Comparison of ENCODE assay signal across 8 cellular contexts in genomic region chr14:33676135-33676566, GRCh38.
DNase-seq lines count a peak whose midpoint lies in the region; ATAC-seq and TF ChIP-seq lines count a peak whose summit lies in the region.

No MANE protein-coding gene starts in this region.

- H3K4me1 ChIP-seq in Caco-2 = no peaks in the 10 kb centered on the region
- peaks cover 30% of the 10 kb centered on the region for H3K4me1 ChIP-seq in osteoblast (ENCODE audit: insufficient read depth, low read length)

- intact Hi-C loops in Caco-2 (cut with micrococcal nuclease; ENCODE audit: unreplicated experiment) = loop anchor here (1.0 to 5.0 kb wide), 2 partner anchors 116 to 626 kb away; no protein-coding TSS in a partner anchor
- intact Hi-C loops in activated CD4-positive, alpha-beta memory T cell treated with anti-CD3 and anti-CD28 coated beads for 36 hours (cut with micrococcal nuclease) = no loop called here

- H3K4me3 ChIP-seq in Caco-2 (ENCODE audit: low read depth, low read length) (no peak overlapping the region), osteoblast (ENCODE audit: insufficient read depth, low read length) (peak overlapping the region; percentile 36)

- ATAC-seq in HG02642 (IDR thresholded peaks at IDR 0.05; ENCODE audit: poor library complexity, unreplicated experiment) (peak; percentile 48), esophagus mucosa (peak; percentile 13), T-cell (replicated peaks in 1 of 4) (no peak)

- H3K4me3 Mint-ChIP-seq in Caco-2 (ENCODE audit: unreplicated experiment) = no peak overlapping the region
- no peak overlapping the region for H3K4me3 Mint-ChIP-seq in T-cell
- no peak overlapping the region for H3K4me3 Mint-ChIP-seq in activated CD4-positive, alpha-beta memory T cell treated with anti-CD3 and anti-CD28 coated beads for 36 hours

- H2AFZ ChIP-seq in osteoblast (ENCODE audit: low read length) = peak overlapping the region; percentile 64

- H3K27me3 Mint-ChIP-seq in Caco-2 (ENCODE audit: insufficient read depth, unreplicated experiment) = peaks cover 10% of the 10 kb centered on the region
- peaks cover 0 to 4% of the 10 kb centered on the region in 2 donors for H3K27me3 Mint-ChIP-seq in T-cell
- no peaks in the 10 kb centered on the region for H3K27me3 Mint-ChIP-seq in activated CD4-positive, alpha-beta memory T cell treated with anti-CD3 and anti-CD28 coated beads for 36 hours

- H3K9me3 ChIP-seq in Caco-2 (peaks cover 3% of the 10 kb centered on the region; the same call in 1 of the 2 replicates), osteoblast (ENCODE audit: low read depth, low read length) (no peaks in the 10 kb centered on the region)

- no peak overlapping the region for H3K27ac ChIP-seq in osteoblast (ENCODE audit: low read depth, low read length)

- H3K9me3 Mint-ChIP-seq in Caco-2 (ENCODE audit: unreplicated experiment) (no peaks in the 10 kb centered on the region), T-cell (no peaks in the 10 kb centered on the region)
- no peaks in the 10 kb centered on the region for H3K9me3 Mint-ChIP-seq in activated CD4-positive, alpha-beta memory T cell treated with anti-CD3 and anti-CD28 coated beads for 36 hours

- peak overlapping the region; percentile 66 for H3K4me2 ChIP-seq in osteoblast (ENCODE audit: insufficient read depth, low read length)

- no peak overlapping the region for H3K27ac Mint-ChIP-seq in Caco-2 (ENCODE audit: unreplicated experiment)
- no peak overlapping the region for H3K27ac Mint-ChIP-seq in T-cell
- no peak overlapping the region for H3K27ac Mint-ChIP-seq in activated CD4-positive, alpha-beta memory T cell treated with anti-CD3 and anti-CD28 coated beads for 36 hours

- BruUV-seq in Caco-2 (replicated peaks; lab: Mats Ljungman, UMichigan) = no TSS peak

- CTCF ChIA-PET in Caco-2 (lab: Charles Lee) = interaction anchor here (0.6 to 1.5 kb wide), 4 partner anchors 116 to 647 kb away, joined by 3 to 20 read pairs (median 3); no protein-coding TSS in a partner anchor
- CTCF ChIA-PET in T-cell (lab: Charles Lee) = interaction anchor here in 1 of 2 donors (0.6 kb wide), 1 partner anchor 88 kb away, joined by 3 read pairs; no protein-coding TSS in a partner anchor
- CTCF ChIA-PET in activated CD4-positive, alpha-beta memory T cell treated with anti-CD3 and anti-CD28 coated beads for 36 hours (lab: Charles Lee) = interaction anchor here (1.0 kb wide), 1 partner anchor 117 kb away, joined by 4 read pairs; no protein-coding TSS in a partner anchor

- DNase-seq in Caco-2 (peak; percentile 62 to 67), OCI-M1 (lab: John Stamatoyannopoulos, UW) (peak; percentile 58), osteoblast (ENCODE audit: insufficient read length, low spot score, missing footprints) (peak; percentile 43), T-cell (no peak), dedifferentiated amniotic fluid mesenchymal stem cell (ENCODE audit: extremely low spot score) (no peak)
- no peak for DNase-seq in activated CD4-positive, alpha-beta memory T cell treated with anti-CD3 and anti-CD28 coated beads for 36 hours

- no peaks in the 10 kb centered on the region for H4K20me1 ChIP-seq in osteoblast (ENCODE audit: insufficient read depth, low read length)

- TF ChIP-seq CTCF in Caco-2 (IDR thresholded peaks at IDR 0.05; ENCODE audit: insufficient read depth in 1 of 2, low read depth in 1 of 2, low read length in 1 of 2, severe bottlenecking in 1 of 2, unreplicated experiment in 1 of 2) (peak; percentile 59 to 68), osteoblast (IDR thresholded peaks at IDR 0.05; ENCODE audit: extremely low read depth, low read depth, low read length) (peak; percentile 77)

- H3K79me2 ChIP-seq in osteoblast (ENCODE audit: insufficient read depth, low read length) = no peaks in the 10 kb centered on the region

- POLR2A ChIA-PET in Caco-2 (lab: Charles Lee) (no interaction called here), T-cell (lab: Charles Lee) (no interaction called here)
- POLR2A ChIA-PET in activated CD4-positive, alpha-beta memory T cell treated with anti-CD3 and anti-CD28 coated beads for 36 hours (lab: Charles Lee) = no interaction called here

- H3K36me3 Mint-ChIP-seq in Caco-2 (ENCODE audit: insufficient read depth, unreplicated experiment) (no peaks in the 10 kb centered on the region), T-cell (no peaks in the 10 kb centered on the region)
- H3K36me3 Mint-ChIP-seq in activated CD4-positive, alpha-beta memory T cell treated with anti-CD3 and anti-CD28 coated beads for 36 hours = no peaks in the 10 kb centered on the region

- H3K36me3 ChIP-seq in Caco-2 (ENCODE audit: control insufficient read depth, insufficient read depth, low read length) (no peaks in the 10 kb centered on the region), osteoblast (ENCODE audit: insufficient read depth, low read length) (no peaks in the 10 kb centered on the region)

- no peaks in the 10 kb centered on the region for H3K27me3 ChIP-seq in Caco-2 (replicated peaks; ENCODE audit: control insufficient read depth, insufficient read depth, low read length)
- H3K27me3 ChIP-seq in osteoblast (ENCODE audit: insufficient read depth, low read length) = no peaks in the 10 kb centered on the region

- peaks cover 6% of the 10 kb centered on the region for H3K4me1 Mint-ChIP-seq in Caco-2 (ENCODE audit: low read depth, unreplicated experiment)
- H3K4me1 Mint-ChIP-seq in T-cell = no peaks in the 10 kb centered on the region
- no peaks in the 10 kb centered on the region for H3K4me1 Mint-ChIP-seq in activated CD4-positive, alpha-beta memory T cell treated with anti-CD3 and anti-CD28 coated beads for 36 hours (ENCODE audit: low read depth)

Comparison
In these comparisons a context has a peak if more than half of its experiments do, and no peak if none do; other contexts are left out.
1. DNase-seq: peak in Caco-2 (2 of 2), OCI-M1 (single experiment) and osteoblast (single experiment); none in T-cell (0 of 34), activated CD4-positive, alpha-beta memory T cell treated with anti-CD3 and anti-CD28 coated beads for 36 hours (single experiment) and dedifferentiated amniotic fluid mesenchymal stem cell (single experiment).
2. ATAC-seq: peak in HG02642 (single experiment) and esophagus mucosa (single experiment); none in T-cell (0 of 4).